ENCODE assay signal across 8 cellular contexts in the genomic region with DNA sequence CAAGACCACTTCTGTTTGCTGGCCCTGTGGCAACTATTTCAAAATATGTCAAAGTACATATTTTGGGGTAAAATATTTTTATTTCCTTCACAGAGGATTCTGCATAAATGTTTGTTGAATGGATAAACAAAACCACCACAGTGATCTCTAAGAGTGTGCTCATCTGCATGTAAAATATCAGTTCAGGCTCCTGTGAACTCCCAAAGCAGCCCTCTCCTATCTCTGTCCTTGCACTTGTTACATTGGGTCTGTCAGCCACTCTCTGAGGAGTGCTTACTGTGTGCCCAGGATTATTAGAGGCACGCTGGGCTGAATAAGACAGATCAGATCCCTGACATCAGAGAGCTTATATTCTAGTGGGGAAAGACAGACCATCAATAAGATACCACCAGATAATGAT.
"Had no signal": no experiment of that assay in that cellular context is flagged by ENCODE, and none has a peak within 500 bp of the region (broad histone marks: within the 10 kb centered on the region; RNA-seq: fewer than 3 reads in every experiment).

No MANE protein-coding gene starts in this region.

- H3K9me3 ChIP-seq: HAP-1 had no signal

- H3K36me3 ChIP-seq: HAP-1 had no signal

- H3K27ac Mint-ChIP-seq: HFFc6, IgD-negative memory B cell had no signal

- H3K4me2 ChIP-seq: KMS-11 had no signal

- H3K4me3 ChIP-seq: HAP-1 had no signal

- H3K27ac ChIP-seq: KMS-11 had no signal

- H3K4me3 Mint-ChIP-seq: HFFc6, IgD-negative memory B cell had no signal

- ATAC-seq: HCT116 had no signal

- H3K9ac ChIP-seq: KMS-11 had no signal

- DNase-seq: GOT3, H7, HFFc6, KBM-7 had no signal
